In genomic region chr22:24503137-24503850, GRCh38 we compare ENCODE assay signal across 1 cellular context.
TF ChIP-seq lines count a peak whose summit lies in the region.

No MANE protein-coding gene starts in this region.

TF ChIP-seq in K562, 482 proteins besides CTCF, POLR2A, EP300 and RAD21 (continued from another document and continues in another):
- no peak for TF ChIP-seq MGA (IDR thresholded peaks at IDR 0.05)
- no peak for TF ChIP-seq ELF1 (tag; IDR thresholded peaks at IDR 0.05)
- TF ChIP-seq, protein P1, sequence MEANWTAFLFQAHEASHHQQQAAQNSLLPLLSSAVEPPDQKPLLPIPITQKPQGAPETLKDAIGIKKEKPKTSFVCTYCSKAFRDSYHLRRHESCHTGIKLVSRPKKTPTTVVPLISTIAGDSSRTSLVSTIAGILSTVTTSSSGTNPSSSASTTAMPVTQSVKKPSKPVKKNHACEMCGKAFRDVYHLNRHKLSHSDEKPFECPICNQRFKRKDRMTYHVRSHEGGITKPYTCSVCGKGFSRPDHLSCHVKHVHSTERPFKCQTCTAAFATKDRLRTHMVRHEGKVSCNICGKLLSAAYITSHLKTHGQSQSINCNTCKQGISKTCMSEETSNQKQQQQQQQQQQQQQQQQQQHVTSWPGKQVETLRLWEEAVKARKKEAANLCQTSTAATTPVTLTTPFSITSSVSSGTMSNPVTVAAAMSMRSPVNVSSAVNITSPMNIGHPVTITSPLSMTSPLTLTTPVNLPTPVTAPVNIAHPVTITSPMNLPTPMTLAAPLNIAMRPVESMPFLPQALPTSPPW (CRISPR knock-in tag; IDR thresholded peaks at IDR 0.05), result no peak; the same call in 1 of the 2 replicates
- no peak for TF ChIP-seq STAG1 (CRISPR knock-in tag; IDR thresholded peaks at IDR 0.05; ENCODE audit: borderline replicate concordance)
- TF ChIP-seq HLTF (IDR thresholded peaks at IDR 0.05), result no peak
- no peak for TF ChIP-seq HDAC2 (IDR thresholded peaks at IDR 0.05)
- TF ChIP-seq ZNF217 (CRISPR knock-in tag; IDR thresholded peaks at IDR 0.05), result no peak
- TF ChIP-seq, protein P2, sequence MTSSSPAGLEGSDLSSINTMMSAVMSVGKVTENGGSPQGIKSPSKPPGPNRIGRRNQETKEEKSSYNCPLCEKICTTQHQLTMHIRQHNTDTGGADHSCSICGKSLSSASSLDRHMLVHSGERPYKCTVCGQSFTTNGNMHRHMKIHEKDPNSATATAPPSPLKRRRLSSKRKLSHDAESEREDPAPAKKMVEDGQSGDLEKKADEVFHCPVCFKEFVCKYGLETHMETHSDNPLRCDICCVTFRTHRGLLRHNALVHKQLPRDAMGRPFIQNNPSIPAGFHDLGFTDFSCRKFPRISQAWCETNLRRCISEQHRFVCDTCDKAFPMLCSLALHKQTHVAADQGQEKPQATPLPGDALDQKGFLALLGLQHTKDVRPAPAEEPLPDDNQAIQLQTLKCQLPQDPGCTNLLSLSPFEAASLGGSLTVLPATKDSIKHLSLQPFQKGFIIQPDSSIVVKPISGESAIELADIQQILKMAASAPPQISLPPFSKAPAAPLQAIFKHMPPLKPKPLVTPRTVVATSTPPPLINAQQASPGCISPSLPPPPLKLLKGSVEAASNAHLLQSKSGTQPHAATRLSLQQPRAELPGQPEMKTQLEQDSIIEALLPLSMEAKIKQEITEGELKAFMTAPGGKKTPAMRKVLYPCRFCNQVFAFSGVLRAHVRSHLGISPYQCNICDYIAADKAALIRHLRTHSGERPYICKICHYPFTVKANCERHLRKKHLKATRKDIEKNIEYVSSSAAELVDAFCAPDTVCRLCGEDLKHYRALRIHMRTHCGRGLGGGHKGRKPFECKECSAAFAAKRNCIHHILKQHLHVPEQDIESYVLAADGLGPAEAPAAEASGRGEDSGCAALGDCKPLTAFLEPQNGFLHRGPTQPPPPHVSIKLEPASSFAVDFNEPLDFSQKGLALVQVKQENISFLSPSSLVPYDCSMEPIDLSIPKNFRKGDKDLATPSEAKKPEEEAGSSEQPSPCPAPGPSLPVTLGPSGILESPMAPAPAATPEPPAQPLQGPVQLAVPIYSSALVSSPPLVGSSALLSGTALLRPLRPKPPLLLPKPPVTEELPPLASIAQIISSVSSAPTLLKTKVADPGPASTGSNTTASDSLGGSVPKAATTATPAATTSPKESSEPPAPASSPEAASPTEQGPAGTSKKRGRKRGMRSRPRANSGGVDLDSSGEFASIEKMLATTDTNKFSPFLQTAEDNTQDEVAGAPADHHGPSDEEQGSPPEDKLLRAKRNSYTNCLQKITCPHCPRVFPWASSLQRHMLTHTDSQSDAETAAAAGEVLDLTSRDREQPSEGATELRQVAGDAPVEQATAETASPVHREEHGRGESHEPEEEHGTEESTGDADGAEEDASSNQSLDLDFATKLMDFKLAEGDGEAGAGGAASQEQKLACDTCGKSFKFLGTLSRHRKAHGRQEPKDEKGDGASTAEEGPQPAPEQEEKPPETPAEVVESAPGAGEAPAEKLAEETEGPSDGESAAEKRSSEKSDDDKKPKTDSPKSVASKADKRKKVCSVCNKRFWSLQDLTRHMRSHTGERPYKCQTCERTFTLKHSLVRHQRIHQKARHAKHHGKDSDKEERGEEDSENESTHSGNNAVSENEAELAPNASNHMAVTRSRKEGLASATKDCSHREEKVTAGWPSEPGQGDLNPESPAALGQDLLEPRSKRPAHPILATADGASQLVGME (CRISPR knock-in tag; IDR thresholded peaks at IDR 0.05), result no peak
- TF ChIP-seq ATF1 (CRISPR knock-in tag; IDR thresholded peaks at IDR 0.05), result no peak
- TF ChIP-seq ATF1 (tag; IDR thresholded peaks at IDR 0.05), result 0 out of 2 replicates have a peak, but pooled peaks have one; percentile 12
- no peak for TF ChIP-seq WHSC1 (IDR thresholded peaks at IDR 0.05; ENCODE audit: low read length)
- TF ChIP-seq EP400 (IDR thresholded peaks at IDR 0.05), result no peak
- no peak for TF ChIP-seq POLR2G (IDR thresholded peaks at IDR 0.05; ENCODE audit: low read depth, low read length)
- no peak for TF ChIP-seq TRIM28 (IDR thresholded peaks at IDR 0.05)
- TF ChIP-seq, protein P3, sequence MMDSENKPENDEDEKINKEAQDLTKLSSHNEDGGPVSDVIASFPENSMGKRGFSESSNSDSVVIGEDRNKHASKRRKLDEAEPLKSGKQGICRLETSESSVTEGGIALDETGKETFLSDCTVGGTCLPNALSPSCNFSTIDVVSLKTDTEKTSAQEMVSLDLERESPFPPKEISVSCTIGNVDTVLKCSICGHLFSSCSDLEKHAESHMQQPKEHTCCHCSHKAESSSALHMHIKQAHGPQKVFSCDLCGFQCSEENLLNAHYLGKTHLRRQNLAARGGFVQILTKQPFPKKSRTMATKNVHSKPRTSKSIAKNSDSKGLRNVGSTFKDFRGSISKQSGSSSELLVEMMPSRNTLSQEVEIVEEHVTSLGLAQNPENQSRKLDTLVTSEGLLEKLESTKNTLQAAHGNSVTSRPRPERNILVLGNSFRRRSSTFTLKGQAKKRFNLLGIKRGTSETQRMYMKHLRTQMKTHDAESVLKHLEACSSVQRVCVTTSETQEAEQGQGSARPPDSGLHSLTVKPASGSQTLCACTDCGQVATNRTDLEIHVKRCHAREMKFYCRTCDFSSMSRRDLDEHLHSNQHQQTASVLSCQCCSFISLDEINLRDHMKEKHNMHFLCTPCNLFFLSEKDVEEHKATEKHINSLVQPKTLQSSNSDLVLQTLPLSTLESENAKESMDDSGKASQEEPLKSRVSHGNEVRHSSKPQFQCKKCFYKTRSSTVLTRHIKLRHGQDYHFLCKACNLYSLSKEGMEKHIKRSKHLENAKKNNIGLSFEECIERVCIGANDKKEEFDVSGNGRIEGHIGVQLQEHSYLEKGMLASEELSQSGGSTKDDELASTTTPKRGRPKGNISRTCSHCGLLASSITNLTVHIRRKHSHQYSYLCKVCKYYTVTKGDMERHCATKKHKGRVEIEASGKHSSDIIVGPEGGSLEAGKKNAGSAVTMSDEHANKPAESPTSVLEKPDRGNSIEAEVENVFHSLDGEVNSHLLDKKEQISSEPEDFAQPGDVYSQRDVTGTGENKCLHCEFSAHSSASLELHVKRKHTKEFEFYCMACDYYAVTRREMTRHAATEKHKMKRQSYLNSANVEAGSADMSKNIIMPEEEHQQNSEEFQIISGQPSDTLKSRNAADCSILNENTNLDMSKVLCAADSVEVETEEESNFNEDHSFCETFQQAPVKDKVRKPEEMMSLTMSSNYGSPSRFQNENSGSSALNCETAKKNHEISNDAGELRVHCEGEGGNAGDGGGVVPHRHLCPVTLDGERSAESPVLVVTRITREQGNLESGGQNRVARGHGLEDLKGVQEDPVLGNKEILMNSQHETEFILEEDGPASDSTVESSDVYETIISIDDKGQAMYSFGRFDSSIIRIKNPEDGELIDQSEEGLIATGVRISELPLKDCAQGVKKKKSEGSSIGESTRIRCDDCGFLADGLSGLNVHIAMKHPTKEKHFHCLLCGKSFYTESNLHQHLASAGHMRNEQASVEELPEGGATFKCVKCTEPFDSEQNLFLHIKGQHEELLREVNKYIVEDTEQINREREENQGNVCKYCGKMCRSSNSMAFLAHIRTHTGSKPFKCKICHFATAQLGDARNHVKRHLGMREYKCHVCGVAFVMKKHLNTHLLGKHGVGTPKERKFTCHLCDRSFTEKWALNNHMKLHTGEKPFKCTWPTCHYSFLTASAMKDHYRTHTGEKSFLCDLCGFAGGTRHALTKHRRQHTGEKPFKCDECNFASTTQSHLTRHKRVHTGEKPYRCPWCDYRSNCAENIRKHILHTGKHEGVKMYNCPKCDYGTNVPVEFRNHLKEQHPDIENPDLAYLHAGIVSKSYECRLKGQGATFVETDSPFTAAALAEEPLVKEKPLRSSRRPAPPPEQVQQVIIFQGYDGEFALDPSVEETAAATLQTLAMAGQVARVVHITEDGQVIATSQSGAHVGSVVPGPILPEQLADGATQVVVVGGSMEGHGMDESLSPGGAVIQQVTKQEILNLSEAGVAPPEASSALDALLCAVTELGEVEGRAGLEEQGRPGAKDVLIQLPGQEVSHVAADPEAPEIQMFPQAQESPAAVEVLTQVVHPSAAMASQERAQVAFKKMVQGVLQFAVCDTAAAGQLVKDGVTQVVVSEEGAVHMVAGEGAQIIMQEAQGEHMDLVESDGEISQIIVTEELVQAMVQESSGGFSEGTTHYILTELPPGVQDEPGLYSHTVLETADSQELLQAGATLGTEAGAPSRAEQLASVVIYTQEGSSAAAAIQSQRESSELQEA (IDR thresholded peaks at IDR 0.05; ENCODE audit: low read depth), result no peak
- no peak for TF ChIP-seq POLR3G (IDR thresholded peaks at IDR 0.05; ENCODE audit: extremely low read depth, insufficient read length, insufficient replicate concordance)
- TF ChIP-seq ZKSCAN8 (CRISPR knock-in tag; IDR thresholded peaks at IDR 0.05), result no peak
- TF ChIP-seq CBFB (CRISPR knock-in tag; IDR thresholded peaks at IDR 0.05), result no peak
- TF ChIP-seq, protein P4, sequence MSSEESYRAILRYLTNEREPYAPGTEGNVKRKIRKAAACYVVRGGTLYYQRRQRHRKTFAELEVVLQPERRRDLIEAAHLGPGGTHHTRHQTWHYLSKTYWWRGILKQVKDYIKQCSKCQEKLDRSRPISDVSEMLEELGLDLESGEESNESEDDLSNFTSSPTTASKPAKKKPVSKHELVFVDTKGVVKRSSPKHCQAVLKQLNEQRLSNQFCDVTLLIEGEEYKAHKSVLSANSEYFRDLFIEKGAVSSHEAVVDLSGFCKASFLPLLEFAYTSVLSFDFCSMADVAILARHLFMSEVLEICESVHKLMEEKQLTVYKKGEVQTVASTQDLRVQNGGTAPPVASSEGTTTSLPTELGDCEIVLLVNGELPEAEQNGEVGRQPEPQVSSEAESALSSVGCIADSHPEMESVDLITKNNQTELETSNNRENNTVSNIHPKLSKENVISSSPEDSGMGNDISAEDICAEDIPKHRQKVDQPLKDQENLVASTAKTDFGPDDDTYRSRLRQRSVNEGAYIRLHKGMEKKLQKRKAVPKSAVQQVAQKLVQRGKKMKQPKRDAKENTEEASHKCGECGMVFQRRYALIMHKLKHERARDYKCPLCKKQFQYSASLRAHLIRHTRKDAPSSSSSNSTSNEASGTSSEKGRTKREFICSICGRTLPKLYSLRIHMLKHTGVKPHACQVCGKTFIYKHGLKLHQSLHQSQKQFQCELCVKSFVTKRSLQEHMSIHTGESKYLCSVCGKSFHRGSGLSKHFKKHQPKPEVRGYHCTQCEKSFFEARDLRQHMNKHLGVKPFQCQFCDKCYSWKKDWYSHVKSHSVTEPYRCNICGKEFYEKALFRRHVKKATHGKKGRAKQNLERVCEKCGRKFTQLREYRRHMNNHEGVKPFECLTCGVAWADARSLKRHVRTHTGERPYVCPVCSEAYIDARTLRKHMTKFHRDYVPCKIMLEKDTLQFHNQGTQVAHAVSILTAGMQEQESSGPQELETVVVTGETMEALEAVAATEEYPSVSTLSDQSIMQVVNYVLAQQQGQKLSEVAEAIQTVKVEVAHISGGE (CRISPR knock-in tag; IDR thresholded peaks at IDR 0.05), result no peak
- TF ChIP-seq TAF9B (IDR thresholded peaks at IDR 0.05; ENCODE audit: partially characterized antibody), result no peak
- no peak for TF ChIP-seq ZNF507 (tag; conservative IDR thresholded peaks at IDR 0.05)
